Comparison of ENCODE assay signal across 22 cellular contexts in the genomic region with DNA sequence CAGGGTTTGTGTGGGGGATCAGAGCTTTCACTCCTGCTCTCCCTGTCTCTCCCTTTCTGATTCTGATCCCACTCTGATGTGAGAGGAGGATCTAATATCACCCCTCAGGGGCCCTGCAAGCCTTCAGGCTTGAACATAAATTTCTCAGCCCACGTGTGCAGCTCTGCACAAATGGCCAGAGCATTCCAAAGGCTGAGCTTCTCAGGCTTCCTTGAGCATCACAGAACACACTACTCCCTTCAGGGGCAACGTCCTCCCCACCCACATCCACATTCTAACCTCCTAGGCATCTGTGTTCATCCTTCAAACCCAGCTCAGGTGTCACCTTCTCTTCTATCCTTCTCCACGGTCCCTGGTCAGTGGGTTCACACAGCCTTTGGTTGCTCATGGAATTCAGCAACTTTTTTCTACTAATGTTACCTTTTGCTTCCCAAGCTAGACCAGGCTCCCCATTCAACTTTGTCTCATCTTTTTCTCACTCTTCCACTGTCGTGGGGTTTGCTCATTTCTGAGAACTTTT. TPM values are rescaled to one million over a fixed set of nuclear protein-coding genes. Genes with fewer than 3 reads are reported as not detected.
A peak's percentile ranks its signal among the peaks of the same experiment; 100 is the strongest.
DNase-seq lines count a peak whose midpoint lies in the region; ATAC-seq, FAIRE-seq and TF ChIP-seq lines count a peak whose summit lies in the region.
"Had no signal": no experiment of that assay in that cellular context is flagged by ENCODE, and none has a peak within 500 bp of the region (broad histone marks: within the 10 kb centered on the region; RNA-seq: fewer than 3 reads in every experiment).

No MANE protein-coding gene starts in this region.

- no peak for DNase-seq in activated naive CD4-positive, alpha-beta T cell treated with anti-CD3 and anti-CD28 coated beads for 36 hours
- no peak for DNase-seq in T-cell
- no peak for DNase-seq in keratinocyte (ENCODE audit: low read depth, low spot score)
- no peak for DNase-seq in neural progenitor cell (ENCODE audit: low spot score)
- DNase-seq in NCI-H82 (lab: John Stamatoyannopoulos, UW) = no peak
- DNase-seq in activated CD4-positive, CD25-positive, alpha-beta regulatory T cell (lab: John Stamatoyannopoulos, UW) = no peak
- DNase-seq in coronary artery (ENCODE audit: low spot score) = no peak
- DNase-seq: 8988T, DMS79 treated with DMSO at 0.1 percent for 48 hours, MG63, NCI-H1417, NCI-H1694 treated with DMSO at 0.1 percent for 48 hours, NCI-H2081 treated with DMSO at 0.1 percent for 48 hours, NCI-H2171 treated with DMSO at 0.1 percent for 48 hours, NCI-H526, OCI-M1 had no signal

- H3K4me3 ChIP-seq in keratinocyte (ENCODE audit: control insufficient read depth in 2 of 3, extremely low read depth in 1 of 3, insufficient read depth in 2 of 3, low read depth in 1 of 3, low read length in 3 of 3) = no peak overlapping the region
- no peak overlapping the region for H3K4me3 ChIP-seq in neural progenitor cell
- H3K4me3 ChIP-seq in coronary artery = no peak overlapping the region
- H3K4me3 ChIP-seq: BLaER1 treated with 17β-estradiol and CSF1 and Interleukin-3, amounts not matched to agents 10 nM and 100 nM; K562; MG63 had no signal

- H3K27me3 Mint-ChIP-seq in activated naive CD4-positive, alpha-beta T cell treated with anti-CD3 and anti-CD28 coated beads, Interleukin-2, amount 50 U/mL, for 24 hours = no peaks in the 10 kb centered on the region
- H3K27me3 Mint-ChIP-seq in activated naive CD4-positive, alpha-beta T cell treated with anti-CD3 and anti-CD28 coated beads for 36 hours (ENCODE audit: low read depth) = no peaks in the 10 kb centered on the region
- H3K27me3 Mint-ChIP-seq in T-cell (no peaks in the 10 kb centered on the region), neural progenitor cell (ENCODE audit: insufficient read depth, low read depth) (no peaks in the 10 kb centered on the region)

- H2AFZ ChIP-seq in keratinocyte (ENCODE audit: control insufficient read depth, low read length) (no peak overlapping the region), neural progenitor cell (replicated peaks) (no peak overlapping the region)

- CTCF ChIA-PET in activated naive CD4-positive, alpha-beta T cell treated with anti-CD3 and anti-CD28 coated beads for 36 hours (lab: Charles Lee) = interaction anchor here (0.9 to 2.2 kb wide), 3 partner anchors 20 to 27 kb away, joined by 4 to 8 read pairs (median 5); no protein-coding TSS in a partner anchor
- CTCF ChIA-PET in T-cell (lab: Charles Lee) = interaction anchor here in 1 of 2 donors (0.6 kb wide), 1 partner anchor 153 kb away, joined by 3 read pairs; no protein-coding TSS in a partner anchor

- FAIRE-seq in keratinocyte (lab: Jason Lieb, UNC) = peak; percentile 34
- FAIRE-seq: HepG2, RCC 7860 had no signal

- dilution Hi-C loops in keratinocyte (cut with MboI; ENCODE audit: extremely low pct_ligation_motif_present, low sequenced_read_pairs) = no loop called here

- peaks cover 15% of the 10 kb centered on the region for H3K79me2 ChIP-seq in keratinocyte (ENCODE audit: control insufficient read depth, insufficient read depth, low read length)
- no peaks in the 10 kb centered on the region for H3K79me2 ChIP-seq in neural progenitor cell (ENCODE audit: low read depth)

- H3K4me3 Mint-ChIP-seq in activated naive CD4-positive, alpha-beta T cell treated with anti-CD3 and anti-CD28 coated beads, Interleukin-2, amount 50 U/mL, for 24 hours = peak overlapping the region; percentile 24
- H3K4me3 Mint-ChIP-seq in activated naive CD4-positive, alpha-beta T cell treated with anti-CD3 and anti-CD28 coated beads for 36 hours = no peak overlapping the region
- H3K4me3 Mint-ChIP-seq in T-cell (peak overlapping the region in 1 of 3 donors; percentile 48), neural progenitor cell (no peak overlapping the region)

- H3K27ac Mint-ChIP-seq in activated naive CD4-positive, alpha-beta T cell treated with anti-CD3 and anti-CD28 coated beads, Interleukin-2, amount 50 U/mL, for 24 hours = peak overlapping the region; percentile 77
- no peak overlapping the region for H3K27ac Mint-ChIP-seq in activated naive CD4-positive, alpha-beta T cell treated with anti-CD3 and anti-CD28 coated beads for 36 hours
- peak overlapping the region; percentile 48 to 86 for H3K27ac Mint-ChIP-seq in T-cell
- H3K27ac Mint-ChIP-seq in neural progenitor cell = peak overlapping the region; percentile 2

- H3K36me3 ChIP-seq in keratinocyte (ENCODE audit: control insufficient read depth in 2 of 2, extremely low read depth in 1 of 2, insufficient read depth in 2 of 2, low read length in 2 of 2) = peaks cover 0 to 1% of the 10 kb centered on the region in 2 experiments
- no peaks in the 10 kb centered on the region for H3K36me3 ChIP-seq in neural progenitor cell
- H3K36me3 ChIP-seq: BLaER1 treated with 17β-estradiol and CSF1 and Interleukin-3, amounts not matched to agents 10 nM and 100 nM; MG63 had no signal

- H3K27ac ChIP-seq in keratinocyte (ENCODE audit: control insufficient read depth, insufficient read depth, low read length) (no peak overlapping the region), neural progenitor cell (no peak overlapping the region), coronary artery (no peak overlapping the region)
- H3K27ac ChIP-seq: BLaER1 treated with 17β-estradiol and CSF1 and Interleukin-3, amounts not matched to agents 10 nM and 100 nM; HL-60 had no signal

- no peaks in the 10 kb centered on the region for H3K27me3 ChIP-seq in keratinocyte (ENCODE audit: control insufficient read depth, extremely low read depth, insufficient read depth, low read length)
- H3K27me3 ChIP-seq in neural progenitor cell = no peaks in the 10 kb centered on the region
- H3K27me3 ChIP-seq: MG63 had no signal

- H3K9me3 ChIP-seq in keratinocyte (ENCODE audit: control insufficient read depth, low read depth, low read length) = no peaks in the 10 kb centered on the region
- no peaks in the 10 kb centered on the region for H3K9me3 ChIP-seq in neural progenitor cell (ENCODE audit: low read depth)
- H3K9me3 ChIP-seq: BLaER1 treated with 17β-estradiol and CSF1 and Interleukin-3, amounts not matched to agents 10 nM and 100 nM; MG63 had no signal

- no peaks in the 10 kb centered on the region for H3K36me3 Mint-ChIP-seq in activated naive CD4-positive, alpha-beta T cell treated with anti-CD3 and anti-CD28 coated beads, Interleukin-2, amount 50 U/mL, for 24 hours
- H3K36me3 Mint-ChIP-seq in activated naive CD4-positive, alpha-beta T cell treated with anti-CD3 and anti-CD28 coated beads for 36 hours (ENCODE audit: low read depth) = no peaks in the 10 kb centered on the region
- H3K36me3 Mint-ChIP-seq in T-cell = no peaks in the 10 kb centered on the region
- H3K36me3 Mint-ChIP-seq in neural progenitor cell = no peaks in the 10 kb centered on the region

- H3K4me1 ChIP-seq in keratinocyte (ENCODE audit: control insufficient read depth, extremely low read depth, insufficient read depth, low read length) = peaks cover 39% of the 10 kb centered on the region
- H3K4me1 ChIP-seq in neural progenitor cell = peaks cover 5% of the 10 kb centered on the region

- peaks cover 89% of the 10 kb centered on the region for H3K4me1 Mint-ChIP-seq in activated naive CD4-positive, alpha-beta T cell treated with anti-CD3 and anti-CD28 coated beads, Interleukin-2, amount 50 U/mL, for 24 hours
- H3K4me1 Mint-ChIP-seq in activated naive CD4-positive, alpha-beta T cell treated with anti-CD3 and anti-CD28 coated beads for 36 hours (ENCODE audit: low read depth) = peaks cover 84% of the 10 kb centered on the region
- H3K4me1 Mint-ChIP-seq in T-cell (peaks cover 86 to 89% (median 87%) of the 10 kb centered on the region in 3 donors), neural progenitor cell (peaks cover 13% of the 10 kb centered on the region)

- peaks cover 1% of the 10 kb centered on the region for H3F3A ChIP-seq in neural progenitor cell (ENCODE audit: low read depth)

- TF ChIP-seq CTCF in keratinocyte (optimal IDR thresholded peaks at IDR 0.05 in 1 of 3, IDR thresholded peaks at IDR 0.05 in 1 of 3, conservative IDR thresholded peaks at IDR 0.05 in 1 of 3; ENCODE audit: extremely low read depth in 1 of 3, insufficient read depth in 2 of 3, low read length in 3 of 3) (no peak), neural progenitor cell (IDR thresholded peaks at IDR 0.05) (no peak), coronary artery (IDR thresholded peaks at IDR 0.05) (no peak)

- no peaks in the 10 kb centered on the region for H3K9me3 Mint-ChIP-seq in activated naive CD4-positive, alpha-beta T cell treated with anti-CD3 and anti-CD28 coated beads, Interleukin-2, amount 50 U/mL, for 24 hours
- H3K9me3 Mint-ChIP-seq in activated naive CD4-positive, alpha-beta T cell treated with anti-CD3 and anti-CD28 coated beads for 36 hours = no peaks in the 10 kb centered on the region
- H3K9me3 Mint-ChIP-seq in T-cell (no peaks in the 10 kb centered on the region), neural progenitor cell (no peaks in the 10 kb centered on the region)

- intact Hi-C loops in activated naive CD4-positive, alpha-beta T cell treated with anti-CD3 and anti-CD28 coated beads for 36 hours (cut with micrococcal nuclease) = no loop called here

- no peak overlapping the region for H3K4me2 ChIP-seq in keratinocyte (ENCODE audit: control insufficient read depth, extremely low read depth, insufficient read depth, low read depth, low read length)
- no peak overlapping the region for H3K4me2 ChIP-seq in neural progenitor cell
- H3K4me2 ChIP-seq: BLaER1 treated with 17β-estradiol and CSF1 and Interleukin-3, amounts not matched to agents 10 nM and 100 nM had no signal

- POLR2A ChIA-PET in T-cell (lab: Charles Lee) = interaction anchor here (0.9 to 1.4 kb wide), 2 partner anchors 8 to 21 kb away, joined by 3 to 4 read pairs; no protein-coding TSS in a partner anchor

- H3K9ac ChIP-seq in keratinocyte (ENCODE audit: control insufficient read depth, extremely low read depth, insufficient read depth, low read length) = no peak overlapping the region
- H3K9ac ChIP-seq in neural progenitor cell = no peak overlapping the region
- H3K9ac ChIP-seq: BLaER1 treated with 17β-estradiol and CSF1 and Interleukin-3, amounts not matched to agents 10 nM and 100 nM had no signal

- no peak for ATAC-seq in T-cell (replicated peaks in 1 of 4)
- ATAC-seq: HepG2 had no signal

- no peaks in the 10 kb centered on the region for H3K9me1 ChIP-seq in keratinocyte (ENCODE audit: control insufficient read depth, extremely low read depth, insufficient read depth, low read length)

- no peaks in the 10 kb centered on the region for H4K20me1 ChIP-seq in keratinocyte (ENCODE audit: control insufficient read depth, extremely low read depth, insufficient read depth, low read length)
- H4K20me1 ChIP-seq in neural progenitor cell (ENCODE audit: low read depth) = no peaks in the 10 kb centered on the region

RNA-seq across cellular contexts. Expression of a gene that starts 24.4 kb away (rescaled TPM):
- total RNA-seq in activated naive CD4-positive, alpha-beta T cell treated with anti-CD3 and anti-CD28 coated beads for 36 hours = 10 to 100 TPM; 38.3 to 42.1 TPM
- total RNA-seq in T-cell (100 to 1,000 TPM in 4 of 5 donors, 10 to 100 TPM in 1; 96.2 to 170 (median 162) TPM), neural progenitor cell (ENCODE audit: low replicate concordance) (16.6 and 20.3 TPM in 2 replicates)
- 66.2 to 128 TPM (median 110 TPM) in 3 replicates for polyA plus RNA-seq in keratinocyte
- 42.7 TPM for polyA plus RNA-seq in keratinocyte (2011; ENCODE audit: low read depth)
- polyA plus RNA-seq in keratinocyte (2011; cell fraction: cytosol; rRNA removed) = 66.1 and 85.6 TPM in 2 replicates
- 150 and 155 TPM in 2 replicates for polyA plus RNA-seq in keratinocyte (2011; cell fraction: nucleus; rRNA removed)
- polyA plus RNA-seq in keratinocyte (2012; ENCODE audit: low replicate concordance) = 52.6 and 125 TPM in 2 replicates
- 106 to 225 TPM (median 165 TPM) in 3 replicates for polyA minus RNA-seq in keratinocyte
- 85.4 TPM for polyA minus RNA-seq in keratinocyte (2011; cell fraction: cytosol; rRNA and poly(A)+ RNA removed)
- polyA minus RNA-seq in keratinocyte (2011; cell fraction: nucleus; rRNA and poly(A)+ RNA removed) = 209 and 348 TPM in 2 replicates
